Comparison of ENCODE assay signal across 10 cellular contexts in the genomic region with DNA sequence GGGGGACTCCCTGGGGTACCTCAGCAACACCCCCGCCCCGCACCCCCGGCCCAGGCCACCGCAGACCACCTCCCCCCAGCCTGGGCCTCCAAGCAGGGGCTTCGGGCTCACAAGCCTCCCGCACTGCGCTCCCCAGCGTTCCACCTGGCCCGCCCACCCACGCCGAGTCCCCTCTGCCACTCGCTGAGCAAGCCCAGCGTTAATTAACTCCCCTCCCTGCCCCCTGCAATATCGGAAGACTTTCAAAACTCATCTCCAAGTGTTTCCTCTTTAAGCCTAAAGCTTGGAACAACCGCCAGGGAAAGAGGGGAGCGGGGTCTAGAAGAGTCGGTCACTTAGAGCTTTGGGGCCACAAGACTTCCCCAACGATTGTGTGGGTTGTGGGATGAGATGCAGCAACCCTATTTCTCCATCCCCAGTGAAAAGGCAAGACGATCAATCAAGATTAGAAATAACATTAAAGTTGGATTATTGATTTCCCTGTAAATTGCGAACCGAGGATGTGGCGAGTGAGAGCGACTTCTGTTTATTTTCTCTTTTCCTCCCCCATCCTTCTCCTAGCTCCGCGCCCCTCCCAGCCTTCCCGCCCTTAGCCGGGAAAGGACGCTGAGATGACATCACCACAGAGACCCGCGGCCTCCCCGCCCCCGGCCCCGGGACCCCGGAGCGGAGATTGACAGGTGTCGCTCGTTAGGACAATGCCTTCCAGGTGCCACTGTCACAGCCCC. TPM values are rescaled to one million over a fixed set of nuclear protein-coding genes. Genes with fewer than 3 reads are reported as not detected.
A peak's percentile ranks its signal among the peaks of the same experiment; 100 is the strongest.
DNase-seq lines count a peak whose midpoint lies in the region; ATAC-seq and TF ChIP-seq lines count a peak whose summit lies in the region.
"Had no signal": no experiment of that assay in that cellular context is flagged by ENCODE, and none has a peak within 500 bp of the region (broad histone marks: within the 10 kb centered on the region; RNA-seq: fewer than 3 reads in every experiment).

No MANE protein-coding gene starts in this region.

- H3K4me3 Mint-ChIP-seq in stimulated activated naive B cell treated with anti-CD40 and anti-IgM and Interleukin-4, amounts not matched to agents 10 μg/mL and 1 μg/mL and 100 μg/mL, for 72 hours, result no peak overlapping the region
- H3K4me3 Mint-ChIP-seq in CD14-positive monocyte, result peak overlapping the region in 1 of 2 donors; percentile 72
- H3K4me3 Mint-ChIP-seq: stimulated activated naive CD8-positive, alpha-beta T cell treated with anti-CD3 and anti-CD28 coated beads, Interleukin-15, Interleukin-2, amounts not matched to agents 100 ng/mL and 50 ng/mL, for 24 hours had no signal

- H3K9me3 Mint-ChIP-seq in stimulated activated naive B cell treated with anti-CD40 and anti-IgM and Interleukin-4, amounts not matched to agents 10 μg/mL and 1 μg/mL and 100 μg/mL, for 72 hours, result no peaks in the 10 kb centered on the region
- H3K9me3 Mint-ChIP-seq in CD14-positive monocyte, result peaks cover 2 to 46% (median 30%) of the 10 kb centered on the region in 7 donors

- H3K4me3 ChIP-seq in choroid plexus epithelial cell (ENCODE audit: low read depth, low read length), result peak overlapping the region; percentile 74

- no peak for ATAC-seq in stimulated activated naive B cell treated with anti-CD40 and anti-IgM and Interleukin-4, amounts not matched to agents 10 μg/mL and 1 μg/mL and 100 μg/mL, for 72 hours (replicated peaks)

- intact Hi-C loops in CD14-positive monocyte (cut with micrococcal nuclease), result no loop called here

- DNase-seq in HuH-7.5 (ENCODE audit: low spot score) (peak; percentile 11), choroid plexus epithelial cell (ENCODE audit: low read depth) (no peak), kidney tubule cell (ENCODE audit: low spot score) (peak; percentile 1), CD14-positive monocyte (ENCODE audit: low spot score) (no peak), NAMALWA (ENCODE audit: low spot score) (no peak), activated gamma-delta T cell treated with Interleukin-2 at 50 U/mL for 16 hours (no peak)
- no peak for DNase-seq in stimulated activated naive B cell treated with anti-CD40 and anti-IgM and Interleukin-4, amounts not matched to agents 10 μg/mL and 1 μg/mL and 100 μg/mL, for 72 hours
- DNase-seq: OCI-M1; stimulated activated CD4-positive, alpha-beta T cell treated with anti-CD3 and anti-CD28 coated beads, Interleukin-12 subunit alpha, Interleukin-12 subunit beta, amount 100 ng/mL, for 4 hours had no signal

- H3K36me3 Mint-ChIP-seq in stimulated activated naive B cell treated with anti-CD40 and anti-IgM and Interleukin-4, amounts not matched to agents 10 μg/mL and 1 μg/mL and 100 μg/mL, for 72 hours, result peaks cover 0 to 1% of the 10 kb centered on the region in 2 donors
- peaks cover 7 to 16% of the 10 kb centered on the region in 2 donors for H3K36me3 Mint-ChIP-seq in CD14-positive monocyte

- TF ChIP-seq CTCF in choroid plexus epithelial cell (conservative IDR thresholded peaks at IDR 0.05; ENCODE audit: low read depth, low read length) (no peak), CD14-positive monocyte (IDR thresholded peaks at IDR 0.05) (no peak)

- peaks cover 53 to 63% of the 10 kb centered on the region in 2 donors for H3K27me3 Mint-ChIP-seq in stimulated activated naive B cell treated with anti-CD40 and anti-IgM and Interleukin-4, amounts not matched to agents 10 μg/mL and 1 μg/mL and 100 μg/mL, for 72 hours
- H3K27me3 Mint-ChIP-seq in CD14-positive monocyte (ENCODE audit: low read depth in 3 of 3), result peaks cover 0 to 85% (median 82%) of the 10 kb centered on the region in 3 donors

- H3K4me1 Mint-ChIP-seq in stimulated activated naive B cell treated with anti-CD40 and anti-IgM and Interleukin-4, amounts not matched to agents 10 μg/mL and 1 μg/mL and 100 μg/mL, for 72 hours, result peaks cover 3 to 16% of the 10 kb centered on the region in 2 donors
- peaks cover 32% of the 10 kb centered on the region for H3K4me1 Mint-ChIP-seq in CD14-positive monocyte

- peak overlapping the region; percentile 70 for H3K27ac Mint-ChIP-seq in stimulated activated naive B cell treated with anti-CD40 and anti-IgM and Interleukin-4, amounts not matched to agents 10 μg/mL and 1 μg/mL and 100 μg/mL, for 72 hours
- H3K27ac Mint-ChIP-seq in CD14-positive monocyte, result peak overlapping the region in 1 of 7 donors; percentile 61
- H3K27ac Mint-ChIP-seq: stimulated activated naive CD8-positive, alpha-beta T cell treated with anti-CD3 and anti-CD28 coated beads, Interleukin-15, Interleukin-2, amounts not matched to agents 100 ng/mL and 50 ng/mL, for 24 hours had no signal

RNA-seq across cellular contexts. Expression of a gene that starts 30.2 kb away (rescaled TPM):
- not detected for polyA plus RNA-seq in CD14-positive monocyte

Comparison
In these comparisons a context has a peak if more than half of its experiments do, and no peak if none do; other contexts are left out.
1. DNase-seq: peak in HuH-7.5 (single experiment) and kidney tubule cell (single experiment); none in choroid plexus epithelial cell (single experiment), stimulated activated naive B cell treated with anti-CD40 and anti-IgM and Interleukin-4, amounts not matched to agents 10 μg/mL and 1 μg/mL and 100 μg/mL, for 72 hours (single experiment), CD14-positive monocyte (single experiment), NAMALWA (single experiment) and activated gamma-delta T cell treated with Interleukin-2 at 50 U/mL for 16 hours (single experiment).